In the genomic region with DNA sequence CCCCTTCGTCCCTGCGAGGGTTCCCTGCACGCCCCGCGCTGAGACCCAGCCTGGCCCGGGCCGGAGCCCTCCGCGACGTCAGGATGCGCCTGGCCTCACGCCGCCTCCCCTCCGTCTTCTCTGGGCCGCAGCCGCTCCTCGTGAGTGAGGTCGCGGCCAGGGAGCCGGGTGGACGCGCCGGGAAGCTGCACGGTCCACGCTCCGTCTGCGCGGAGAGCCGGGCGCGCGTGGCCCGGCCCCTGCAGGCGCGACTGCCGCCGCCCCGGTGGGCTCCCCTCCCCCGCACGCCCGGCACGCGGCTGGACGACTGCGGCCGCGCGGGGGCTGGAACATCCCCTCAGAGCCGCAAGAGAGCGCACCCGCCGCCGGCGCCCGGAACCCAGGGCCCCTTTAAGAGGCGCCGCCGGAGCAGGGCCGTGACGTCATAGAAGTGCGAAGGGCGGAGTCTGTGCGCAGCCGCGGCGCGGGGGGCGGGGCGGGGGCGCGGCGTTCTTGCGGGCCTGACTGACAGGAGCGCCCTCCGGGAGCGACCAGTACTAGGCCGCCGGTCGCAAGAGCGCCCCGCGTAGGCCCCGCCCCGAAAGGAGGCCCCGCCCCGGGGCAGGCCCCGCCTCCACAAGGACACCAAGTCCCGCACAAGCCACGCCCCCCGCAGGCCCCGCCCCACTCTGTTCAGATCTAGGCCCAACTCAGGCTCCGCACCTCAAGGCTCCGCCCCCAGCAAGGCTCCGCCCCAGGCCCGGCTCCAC, we compare ENCODE assay signal across 1 cellular context.
A peak's percentile ranks its signal among the peaks of the same experiment; 100 is the strongest.
TF ChIP-seq lines count a peak whose summit lies in the region.

No MANE protein-coding gene starts in this region.

TF ChIP-seq in HepG2, 621 proteins besides CTCF, POLR2A, EP300 and RAD21 (continued from another document and continues in another):
- TF ChIP-seq, protein P1, sequence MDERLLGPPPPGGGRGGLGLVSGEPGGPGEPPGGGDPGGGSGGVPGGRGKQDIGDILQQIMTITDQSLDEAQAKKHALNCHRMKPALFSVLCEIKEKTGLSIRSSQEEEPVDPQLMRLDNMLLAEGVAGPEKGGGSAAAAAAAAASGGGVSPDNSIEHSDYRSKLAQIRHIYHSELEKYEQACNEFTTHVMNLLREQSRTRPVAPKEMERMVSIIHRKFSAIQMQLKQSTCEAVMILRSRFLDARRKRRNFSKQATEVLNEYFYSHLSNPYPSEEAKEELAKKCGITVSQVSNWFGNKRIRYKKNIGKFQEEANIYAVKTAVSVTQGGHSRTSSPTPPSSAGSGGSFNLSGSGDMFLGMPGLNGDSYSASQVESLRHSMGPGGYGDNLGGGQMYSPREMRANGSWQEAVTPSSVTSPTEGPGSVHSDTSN (CRISPR knock-in tag; IDR thresholded peaks at IDR 0.05): peak; percentile 75
- no peak for TF ChIP-seq MLLT10 (CRISPR knock-in tag; IDR thresholded peaks at IDR 0.05)
- TF ChIP-seq YEATS2 (CRISPR knock-in tag; IDR thresholded peaks at IDR 0.05; ENCODE audit: borderline replicate concordance): no peak
- no peak for TF ChIP-seq ARNTL (CRISPR knock-in tag; IDR thresholded peaks at IDR 0.05)
- TF ChIP-seq MXD4 (CRISPR knock-in tag; IDR thresholded peaks at IDR 0.05): no peak
- no peak for TF ChIP-seq ZFAT (CRISPR knock-in tag; conservative IDR thresholded peaks at IDR 0.05)
- TF ChIP-seq BRD4 (CRISPR knock-in tag; IDR thresholded peaks at IDR 0.05): no peak
- no peak; the same call in 1 of the 2 replicates for TF ChIP-seq TOPORS (CRISPR knock-in tag; IDR thresholded peaks at IDR 0.05)
- no peak for TF ChIP-seq ZNF431 (CRISPR knock-in tag; IDR thresholded peaks at IDR 0.05; ENCODE audit: borderline replicate concordance, low read depth)
- TF ChIP-seq, protein P2, sequence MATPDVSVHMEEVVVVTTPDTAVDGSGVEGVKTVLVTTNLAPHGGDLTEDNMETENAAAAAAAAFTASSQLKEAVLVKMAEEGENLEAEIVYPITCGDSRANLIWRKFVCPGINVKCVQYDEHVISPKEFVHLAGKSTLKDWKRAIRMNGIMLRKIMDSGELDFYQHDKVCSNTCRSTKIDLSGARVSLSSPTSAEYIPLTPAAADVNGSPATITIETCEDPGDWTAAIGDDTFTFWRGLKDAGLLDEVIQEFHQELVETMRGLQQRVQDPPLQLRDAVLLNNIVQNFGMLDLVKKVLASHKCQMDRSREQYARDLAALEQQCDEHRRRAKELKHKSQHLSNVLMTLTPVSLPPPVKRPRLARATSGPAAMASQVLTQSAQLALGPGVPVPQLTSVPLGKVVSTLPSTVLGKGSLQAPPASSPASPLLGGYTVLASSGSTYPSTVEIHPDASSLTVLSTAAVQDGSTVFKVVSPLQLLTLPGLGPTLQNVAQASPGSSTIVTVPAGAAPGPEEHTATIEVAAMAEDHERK (CRISPR knock-in tag; IDR thresholded peaks at IDR 0.05; ENCODE audit: low read depth): 0 out of 2 replicates have a peak, but pooled peaks have one; percentile 16
- peak; percentile 48; the same call in 1 of the 2 replicates for TF ChIP-seq TAF1 (CRISPR knock-in tag; IDR thresholded peaks at IDR 0.05)
- TF ChIP-seq POLR2AphosphoS2 (IDR thresholded peaks at IDR 0.05; ENCODE audit: low read depth, low read length): no peak
- peak; percentile 88 for TF ChIP-seq HOXA3 (CRISPR knock-in tag; IDR thresholded peaks at IDR 0.05)
- TF ChIP-seq HNRNPLL (IDR thresholded peaks at IDR 0.05; ENCODE audit: low read depth, low read length, poor library complexity, severe bottlenecking): peak; percentile 72
- no peak for TF ChIP-seq ZNF24 (IDR thresholded peaks at IDR 0.05)
- TF ChIP-seq SSRP1 (CRISPR knock-in tag; IDR thresholded peaks at IDR 0.05): no peak
- no peak for TF ChIP-seq ZNF432 (CRISPR knock-in tag; IDR thresholded peaks at IDR 0.05; ENCODE audit: borderline replicate concordance)
- TF ChIP-seq ZNF792 (CRISPR knock-in tag; IDR thresholded peaks at IDR 0.05): no peak
- TF ChIP-seq, protein P3, sequence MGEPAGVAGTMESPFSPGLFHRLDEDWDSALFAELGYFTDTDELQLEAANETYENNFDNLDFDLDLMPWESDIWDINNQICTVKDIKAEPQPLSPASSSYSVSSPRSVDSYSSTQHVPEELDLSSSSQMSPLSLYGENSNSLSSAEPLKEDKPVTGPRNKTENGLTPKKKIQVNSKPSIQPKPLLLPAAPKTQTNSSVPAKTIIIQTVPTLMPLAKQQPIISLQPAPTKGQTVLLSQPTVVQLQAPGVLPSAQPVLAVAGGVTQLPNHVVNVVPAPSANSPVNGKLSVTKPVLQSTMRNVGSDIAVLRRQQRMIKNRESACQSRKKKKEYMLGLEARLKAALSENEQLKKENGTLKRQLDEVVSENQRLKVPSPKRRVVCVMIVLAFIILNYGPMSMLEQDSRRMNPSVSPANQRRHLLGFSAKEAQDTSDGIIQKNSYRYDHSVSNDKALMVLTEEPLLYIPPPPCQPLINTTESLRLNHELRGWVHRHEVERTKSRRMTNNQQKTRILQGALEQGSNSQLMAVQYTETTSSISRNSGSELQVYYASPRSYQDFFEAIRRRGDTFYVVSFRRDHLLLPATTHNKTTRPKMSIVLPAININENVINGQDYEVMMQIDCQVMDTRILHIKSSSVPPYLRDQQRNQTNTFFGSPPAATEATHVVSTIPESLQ (CRISPR knock-in tag; conservative IDR thresholded peaks at IDR 0.05): no peak
- TF ChIP-seq, protein P4, sequence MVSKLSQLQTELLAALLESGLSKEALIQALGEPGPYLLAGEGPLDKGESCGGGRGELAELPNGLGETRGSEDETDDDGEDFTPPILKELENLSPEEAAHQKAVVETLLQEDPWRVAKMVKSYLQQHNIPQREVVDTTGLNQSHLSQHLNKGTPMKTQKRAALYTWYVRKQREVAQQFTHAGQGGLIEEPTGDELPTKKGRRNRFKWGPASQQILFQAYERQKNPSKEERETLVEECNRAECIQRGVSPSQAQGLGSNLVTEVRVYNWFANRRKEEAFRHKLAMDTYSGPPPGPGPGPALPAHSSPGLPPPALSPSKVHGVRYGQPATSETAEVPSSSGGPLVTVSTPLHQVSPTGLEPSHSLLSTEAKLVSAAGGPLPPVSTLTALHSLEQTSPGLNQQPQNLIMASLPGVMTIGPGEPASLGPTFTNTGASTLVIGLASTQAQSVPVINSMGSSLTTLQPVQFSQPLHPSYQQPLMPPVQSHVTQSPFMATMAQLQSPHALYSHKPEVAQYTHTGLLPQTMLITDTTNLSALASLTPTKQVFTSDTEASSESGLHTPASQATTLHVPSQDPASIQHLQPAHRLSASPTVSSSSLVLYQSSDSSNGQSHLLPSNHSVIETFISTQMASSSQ (IDR thresholded peaks at IDR 0.05; ENCODE audit: low read depth): no peak
- TF ChIP-seq, protein P4 (CRISPR knock-in tag; IDR thresholded peaks at IDR 0.05; ENCODE audit: borderline replicate concordance): no peak
- TF ChIP-seq, protein P5, sequence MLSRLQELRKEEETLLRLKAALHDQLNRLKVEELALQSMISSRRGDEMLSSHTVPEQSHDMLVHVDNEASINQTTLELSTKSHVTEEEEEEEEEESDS (CRISPR knock-in tag; IDR thresholded peaks at IDR 0.05; ENCODE audit: borderline replicate concordance): no peak
- TF ChIP-seq, protein P6, sequence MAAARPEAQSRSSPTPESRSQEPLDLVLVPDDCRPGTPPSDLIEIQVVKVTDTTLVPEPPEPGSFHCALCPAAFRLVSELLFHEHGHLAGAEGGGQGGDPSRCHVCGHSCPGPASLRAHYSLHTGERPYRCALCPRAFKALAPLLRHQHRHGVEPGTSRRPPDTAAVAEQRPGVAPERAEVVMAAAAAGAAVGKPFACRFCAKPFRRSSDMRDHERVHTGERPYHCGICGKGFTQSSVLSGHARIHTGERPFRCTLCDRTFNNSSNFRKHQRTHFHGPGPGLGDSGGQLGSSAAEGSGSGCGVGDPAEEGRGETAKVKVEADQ (CRISPR knock-in tag; IDR thresholded peaks at IDR 0.05; ENCODE audit: borderline replicate concordance): no peak
- TF ChIP-seq, protein P7, sequence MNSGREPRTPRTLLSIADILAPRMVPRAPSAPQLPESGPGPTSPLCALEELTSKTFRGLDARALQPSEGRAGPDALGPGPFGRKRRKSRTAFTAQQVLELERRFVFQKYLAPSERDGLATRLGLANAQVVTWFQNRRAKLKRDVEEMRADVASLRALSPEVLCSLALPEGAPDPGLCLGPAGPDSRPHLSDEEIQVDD (CRISPR knock-in tag; IDR thresholded peaks at IDR 0.05; ENCODE audit: borderline replicate concordance): no peak
- TF ChIP-seq ZNF33B (CRISPR knock-in tag; IDR thresholded peaks at IDR 0.05): no peak
- TF ChIP-seq ZNF589 (CRISPR knock-in tag; conservative IDR thresholded peaks at IDR 0.05): no peak
- no peak for TF ChIP-seq ELF4 (CRISPR knock-in tag; IDR thresholded peaks at IDR 0.05; ENCODE audit: borderline replicate concordance)
- TF ChIP-seq TBX2 (CRISPR knock-in tag; IDR thresholded peaks at IDR 0.05; ENCODE audit: borderline replicate concordance): peak; percentile 84; the same call in 1 of the 2 replicates
- no peak for TF ChIP-seq MAFK (conservative IDR thresholded peaks at IDR 0.05 in 1 of 2, IDR thresholded peaks at IDR 0.05 in 1 of 2; ENCODE audit: low read length in 2 of 2)
- no peak for TF ChIP-seq ZNF335 (CRISPR knock-in tag; IDR thresholded peaks at IDR 0.05)
- no peak for TF ChIP-seq KLF11 (CRISPR knock-in tag; IDR thresholded peaks at IDR 0.05)
- no peak for TF ChIP-seq TCF12 (IDR thresholded peaks at IDR 0.05)
- TF ChIP-seq TCF12 (CRISPR knock-in tag; IDR thresholded peaks at IDR 0.05): peak; percentile 14; the same call in 1 of the 2 replicates
- TF ChIP-seq XRCC5 (optimal IDR thresholded peaks at IDR 0.05; ENCODE audit: low read length): no peak
- TF ChIP-seq ERF (CRISPR knock-in tag; IDR thresholded peaks at IDR 0.05): peak; percentile 29; the same call in 1 of the 2 replicates
- TF ChIP-seq ZNF484 (CRISPR knock-in tag; IDR thresholded peaks at IDR 0.05; ENCODE audit: borderline replicate concordance, low read depth): no peak
- TF ChIP-seq MTA1 (CRISPR knock-in tag; IDR thresholded peaks at IDR 0.05; ENCODE audit: borderline replicate concordance): no peak
- no peak for TF ChIP-seq ZNF326 (CRISPR knock-in tag; IDR thresholded peaks at IDR 0.05; ENCODE audit: borderline replicate concordance)
- TF ChIP-seq CAMTA2 (CRISPR knock-in tag; IDR thresholded peaks at IDR 0.05; ENCODE audit: borderline replicate concordance): no peak
- TF ChIP-seq SRF (IDR thresholded peaks at IDR 0.05; ENCODE audit: low read depth, low read length): 0 out of 2 replicates have a peak, but pooled peaks have one; percentile 9
- no peak for TF ChIP-seq GABPA (IDR thresholded peaks at IDR 0.05; ENCODE audit: low read depth, low read length)
- TF ChIP-seq GABPA (CRISPR knock-in tag; IDR thresholded peaks at IDR 0.05; ENCODE audit: low read depth): no peak
- TF ChIP-seq MIER2 (CRISPR knock-in tag; IDR thresholded peaks at IDR 0.05): no peak
- TF ChIP-seq, protein P8, sequence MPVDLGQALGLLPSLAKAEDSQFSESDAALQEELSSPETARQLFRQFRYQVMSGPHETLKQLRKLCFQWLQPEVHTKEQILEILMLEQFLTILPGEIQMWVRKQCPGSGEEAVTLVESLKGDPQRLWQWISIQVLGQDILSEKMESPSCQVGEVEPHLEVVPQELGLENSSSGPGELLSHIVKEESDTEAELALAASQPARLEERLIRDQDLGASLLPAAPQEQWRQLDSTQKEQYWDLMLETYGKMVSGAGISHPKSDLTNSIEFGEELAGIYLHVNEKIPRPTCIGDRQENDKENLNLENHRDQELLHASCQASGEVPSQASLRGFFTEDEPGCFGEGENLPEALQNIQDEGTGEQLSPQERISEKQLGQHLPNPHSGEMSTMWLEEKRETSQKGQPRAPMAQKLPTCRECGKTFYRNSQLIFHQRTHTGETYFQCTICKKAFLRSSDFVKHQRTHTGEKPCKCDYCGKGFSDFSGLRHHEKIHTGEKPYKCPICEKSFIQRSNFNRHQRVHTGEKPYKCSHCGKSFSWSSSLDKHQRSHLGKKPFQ (CRISPR knock-in tag; IDR thresholded peaks at IDR 0.05; ENCODE audit: insufficient replicate concordance): no peak
- no peak for TF ChIP-seq PAF1 (CRISPR knock-in tag; IDR thresholded peaks at IDR 0.05)
- no peak for TF ChIP-seq ZNF678 (CRISPR knock-in tag; IDR thresholded peaks at IDR 0.05)
- no peak for TF ChIP-seq ARID2 (CRISPR knock-in tag; IDR thresholded peaks at IDR 0.05; ENCODE audit: borderline replicate concordance)
- TF ChIP-seq, protein P9, sequence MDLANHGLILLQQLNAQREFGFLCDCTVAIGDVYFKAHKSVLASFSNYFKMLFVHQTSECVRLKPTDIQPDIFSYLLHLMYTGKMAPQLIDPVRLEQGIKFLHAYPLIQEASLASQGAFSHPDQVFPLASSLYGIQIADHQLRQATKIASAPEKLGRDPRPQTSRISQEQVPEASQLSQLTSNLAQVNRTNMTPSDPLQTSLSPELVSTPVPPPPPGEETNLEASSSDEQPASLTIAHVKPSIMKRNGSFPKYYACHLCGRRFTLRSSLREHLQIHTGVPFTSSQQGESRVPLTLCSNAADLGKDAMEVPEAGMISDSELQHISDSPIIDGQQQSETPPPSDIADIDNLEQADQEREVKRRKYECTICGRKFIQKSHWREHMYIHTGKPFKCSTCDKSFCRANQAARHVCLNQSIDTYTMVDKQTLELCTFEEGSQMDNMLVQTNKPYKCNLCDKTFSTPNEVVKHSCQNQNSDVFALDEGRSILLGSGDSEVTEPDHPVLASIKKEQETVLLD (CRISPR knock-in tag; IDR thresholded peaks at IDR 0.05; ENCODE audit: low read depth): peak; percentile 64; the same call in 1 of the 2 replicates
- TF ChIP-seq SMAD1 (CRISPR knock-in tag; IDR thresholded peaks at IDR 0.05; ENCODE audit: borderline replicate concordance, low read depth): no peak; the same call in 1 of the 2 replicates
- TF ChIP-seq, protein P10, sequence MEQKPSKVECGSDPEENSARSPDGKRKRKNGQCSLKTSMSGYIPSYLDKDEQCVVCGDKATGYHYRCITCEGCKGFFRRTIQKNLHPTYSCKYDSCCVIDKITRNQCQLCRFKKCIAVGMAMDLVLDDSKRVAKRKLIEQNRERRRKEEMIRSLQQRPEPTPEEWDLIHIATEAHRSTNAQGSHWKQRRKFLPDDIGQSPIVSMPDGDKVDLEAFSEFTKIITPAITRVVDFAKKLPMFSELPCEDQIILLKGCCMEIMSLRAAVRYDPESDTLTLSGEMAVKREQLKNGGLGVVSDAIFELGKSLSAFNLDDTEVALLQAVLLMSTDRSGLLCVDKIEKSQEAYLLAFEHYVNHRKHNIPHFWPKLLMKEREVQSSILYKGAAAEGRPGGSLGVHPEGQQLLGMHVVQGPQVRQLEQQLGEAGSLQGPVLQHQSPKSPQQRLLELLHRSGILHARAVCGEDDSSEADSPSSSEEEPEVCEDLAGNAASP (CRISPR knock-in tag; IDR thresholded peaks at IDR 0.05; ENCODE audit: borderline replicate concordance): no peak
- no peak for TF ChIP-seq ZZZ3 (CRISPR knock-in tag; IDR thresholded peaks at IDR 0.05; ENCODE audit: borderline replicate concordance)
- no peak for TF ChIP-seq ZNF598 (CRISPR knock-in tag; IDR thresholded peaks at IDR 0.05; ENCODE audit: borderline replicate concordance)
- no peak for TF ChIP-seq KLF15 (CRISPR knock-in tag; IDR thresholded peaks at IDR 0.05; ENCODE audit: borderline replicate concordance)
